ENCODE assay signal across 23 cellular contexts in the genomic region with DNA sequence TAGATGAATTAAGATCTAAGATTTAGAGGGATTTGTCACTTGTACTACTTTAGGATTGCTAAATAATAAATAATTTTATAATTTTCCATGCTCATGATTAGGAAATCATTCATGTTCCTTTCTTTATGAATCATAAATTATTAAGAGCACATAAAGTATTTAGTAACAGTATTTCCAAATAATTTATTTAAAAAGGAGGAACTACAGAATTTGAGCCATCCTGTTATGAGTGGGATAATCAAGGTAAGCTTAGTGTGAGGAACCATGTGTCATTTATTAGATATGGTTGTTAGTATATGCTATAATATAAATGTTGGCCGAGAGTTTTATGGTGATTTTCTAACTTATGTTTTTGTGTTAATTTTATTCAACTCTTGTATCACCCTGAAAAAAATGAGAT.
"Had no signal": no experiment of that assay in that cellular context is flagged by ENCODE, and none has a peak within 500 bp of the region (broad histone marks: within the 10 kb centered on the region; RNA-seq: fewer than 3 reads in every experiment).

No MANE protein-coding gene starts in this region.

- DNase-seq: activated CD4-positive, alpha-beta T cell treated with anti-CD3 and anti-CD28 coated beads for 4 hours; activated CD8-positive, alpha-beta T cell treated with anti-CD3 and anti-CD28 coated beads for 36 hours; activated effector memory CD4-positive, alpha-beta T cell treated with Interleukin-2 at 50 U/mL for 16 hours; activated naive CD4-positive, alpha-beta T cell; activated naive CD8-positive, alpha-beta T cell treated with anti-CD3 and anti-CD28 coated beads, Interleukin-2, amount 50 U/mL, for 24 hours; activated T-cell treated with anti-CD3 and anti-CD28 coated beads, Interleukin-2, amount 50 U/mL, for 24 hours; amygdala; cerebellar nuclear complex; NCI-H1105; NCI-H1436; NCI-H1694 treated with DMSO at 0.1 percent for 48 hours; NCI-H2029 treated with DMSO at 0.1 percent for 48 hours; NCI-H510A treated with DMSO at 0.1 percent for 48 hours; NCI-H69; NK-92 treated with Interleukin-12 subunit alpha and Interleukin-12 subunit beta, amount 100 ng/mL, for 24 hours; OCI-M1; RPMI8226; SK-N-SH; T-helper 1 cell had no signal

- ATAC-seq: activated CD4-positive, CD25-positive, alpha-beta regulatory T cell treated with anti-CD3 and anti-CD28 coated beads, Interleukin-2, amount 50 U/mL, for 24 hours; activated CD8-positive, alpha-beta T cell treated with anti-CD3 and anti-CD28 coated beads for 36 hours; activated naive CD4-positive, alpha-beta T cell treated with anti-CD3 and anti-CD28 coated beads, Interleukin-2, amount 50 U/mL, for 72 hours; activated naive CD8-positive, alpha-beta T cell treated with anti-CD3 and anti-CD28 coated beads, Interleukin-2, amount 50 U/mL, for 24 hours; Panc1; Right ventricle myocardium inferior had no signal
